In the genomic region with DNA sequence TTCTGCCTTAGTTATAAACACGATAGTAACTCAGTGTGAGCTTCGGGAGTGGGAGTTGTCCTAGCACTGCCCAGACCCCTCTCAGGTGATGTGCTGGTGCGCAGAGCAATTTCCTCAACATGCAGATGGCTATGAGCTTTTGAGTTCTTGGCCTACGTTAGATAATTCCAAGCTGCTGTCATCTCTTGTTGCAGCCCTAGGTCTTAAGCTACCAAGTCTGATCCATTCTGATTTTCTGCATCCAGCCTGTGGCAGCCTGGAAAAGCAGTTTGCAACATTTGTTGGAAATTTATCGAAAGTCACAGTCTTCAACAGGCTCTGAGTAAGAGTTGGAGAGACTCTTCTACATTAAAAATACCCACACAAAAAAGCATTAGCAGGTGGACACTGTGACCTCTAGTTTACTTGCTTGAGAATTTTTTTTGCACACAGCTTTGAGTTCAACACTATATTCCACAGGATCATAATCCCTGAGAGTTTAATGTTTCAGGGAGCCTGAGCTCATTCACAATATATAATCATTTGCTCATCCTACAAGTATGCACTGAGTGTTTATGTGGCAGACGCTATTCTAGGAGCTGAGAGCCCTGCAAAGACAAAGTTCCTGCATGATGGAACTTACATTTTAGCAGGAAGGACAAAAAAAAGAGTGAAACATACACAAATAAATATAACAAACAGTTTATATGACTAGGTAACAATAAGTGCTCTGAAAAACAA, we compare ENCODE assay signal across 28 cellular contexts.
DNase-seq lines count a peak whose midpoint lies in the region; ATAC-seq, FAIRE-seq and TF ChIP-seq lines count a peak whose summit lies in the region.
"Had no signal": no experiment of that assay in that cellular context is flagged by ENCODE, and none has a peak within 500 bp of the region (broad histone marks: within the 10 kb centered on the region; RNA-seq: fewer than 3 reads in every experiment).

No MANE protein-coding gene starts in this region.

- H3K27me3 Mint-ChIP-seq in astrocyte (ENCODE audit: low read depth, unreplicated experiment) (peaks cover 34% of the 10 kb centered on the region), type B pancreatic cell (peaks cover 19% of the 10 kb centered on the region)
- H3K27me3 Mint-ChIP-seq: activated naive CD4-positive, alpha-beta T cell treated with anti-CD3 and anti-CD28 coated beads, Interleukin-2, amount 50 U/mL, for 24 hours had no signal

- H3K4me1 Mint-ChIP-seq in astrocyte (ENCODE audit: low read depth, unreplicated experiment) (peaks cover 4% of the 10 kb centered on the region), type B pancreatic cell (ENCODE audit: unreplicated experiment) (no peaks in the 10 kb centered on the region)
- H3K4me1 Mint-ChIP-seq: activated naive CD4-positive, alpha-beta T cell treated with anti-CD3 and anti-CD28 coated beads, Interleukin-2, amount 50 U/mL, for 24 hours; immature natural killer cell; WTC11 had no signal

- H3K4me1 ChIP-seq in heart left ventricle (peaks cover 0 to 17% (median 0%) of the 10 kb centered on the region in 12 donors), astrocyte (ENCODE audit: insufficient read depth, low read length) (no peaks in the 10 kb centered on the region), osteoblast (ENCODE audit: insufficient read depth, low read length) (no peaks in the 10 kb centered on the region), tibial artery (peaks cover 0 to 16% (median 5%) of the 10 kb centered on the region in 4 donors)
- H3K4me1 ChIP-seq: BLaER1 had no signal

- no peak for TF ChIP-seq POLR2A in heart left ventricle (IDR thresholded peaks at IDR 0.05)

- H3K36me3 Mint-ChIP-seq in astrocyte (ENCODE audit: low read depth, unreplicated experiment) (no peaks in the 10 kb centered on the region), type B pancreatic cell (no peaks in the 10 kb centered on the region)
- H3K36me3 Mint-ChIP-seq: activated naive CD4-positive, alpha-beta T cell treated with anti-CD3 and anti-CD28 coated beads, Interleukin-2, amount 50 U/mL, for 24 hours; immature natural killer cell; WTC11 had no signal

- no peak overlapping the region for H3K4me3 Mint-ChIP-seq in astrocyte (ENCODE audit: unreplicated experiment)
- H3K4me3 Mint-ChIP-seq in type B pancreatic cell: no peak overlapping the region
- H3K4me3 Mint-ChIP-seq: activated naive CD4-positive, alpha-beta T cell treated with anti-CD3 and anti-CD28 coated beads, Interleukin-2, amount 50 U/mL, for 24 hours; H9; immature natural killer cell; nephron progenitor cell; WTC11 had no signal

- H3K27me3 ChIP-seq in heart left ventricle (no peaks in the 10 kb centered on the region), astrocyte (ENCODE audit: insufficient read depth, low read length) (no peaks in the 10 kb centered on the region), osteoblast (ENCODE audit: insufficient read depth, low read length) (no peaks in the 10 kb centered on the region), tibial artery (no peaks in the 10 kb centered on the region)
- H3K27me3 ChIP-seq: BLaER1 had no signal

- intact Hi-C loops in heart left ventricle (cut with DNase I): loop anchor here in 1 of 10 donors (10.0 kb wide), 1 partner anchor 165 kb away; a partner anchor contains a TSS
- intact Hi-C loops in cardiac septum (cut with DNase I): no loop called here
- intact Hi-C loops in tibial artery (cut with DNase I; ENCODE audit: low total_unique reads): no loop called here

- H3K4me3 ChIP-seq in heart left ventricle: no peak overlapping the region
- no peak overlapping the region for H3K4me3 ChIP-seq in astrocyte (ENCODE audit: insufficient read depth, low read depth, low read length)
- no peak overlapping the region for H3K4me3 ChIP-seq in osteoblast (ENCODE audit: insufficient read depth, low read length)
- H3K4me3 ChIP-seq in tibial artery: no peak overlapping the region
- H3K4me3 ChIP-seq: BLaER1, GM12878, skin epidermis had no signal

- DNase-seq in heart left ventricle (no peak), cardiac septum (ENCODE audit: low spot score) (no peak), astrocyte (ENCODE audit: low read depth) (no peak), islet precursor cell (peak; percentile 9), type B pancreatic cell (ENCODE audit: extremely low spot score, unreplicated experiment) (peak; percentile 10), osteoblast (ENCODE audit: insufficient read length, low spot score, missing footprints) (no peak), tibial artery (no peak), inferior parietal cortex (ENCODE audit: extremely low spot score) (no peak)
- DNase-seq: activated CD4-positive, alpha-beta T cell treated with anti-CD3 and anti-CD28 coated beads, Interleukin-2, amount 50 U/mL, for 1 hour; aorta; cerebellar nuclear complex; effector memory CD4-positive, alpha-beta T cell; foreskin melanocyte; H9; hippocampal formation; immature natural killer cell; midbrain; NCI-H1694; NCI-H2227 treated with DMSO at 0.1 percent for 48 hours; nephron progenitor cell; stimulated activated CD4-positive, alpha-beta T cell treated with anti-CD3 and anti-CD28 coated beads, Interleukin-1b, Interleukin-23, amount 100 ng/mL, for 48 hours; T1000 had no signal

- H3K9me3 ChIP-seq in heart left ventricle: no peaks in the 10 kb centered on the region
- H3K9me3 ChIP-seq in astrocyte (ENCODE audit: insufficient read depth, low read depth, low read length): peaks cover 2% of the 10 kb centered on the region
- H3K9me3 ChIP-seq in osteoblast (ENCODE audit: low read depth, low read length): no peaks in the 10 kb centered on the region
- H3K9me3 ChIP-seq in tibial artery: no peaks in the 10 kb centered on the region
- H3K9me3 ChIP-seq: BLaER1 had no signal

- ATAC-seq in heart left ventricle: peak in 3 of 4 donors; percentile 42 to 83 (median 72)
- ATAC-seq: GM12878, WTC11 had no signal

- H3K9me3 Mint-ChIP-seq in astrocyte (ENCODE audit: unreplicated experiment) (peaks cover 4% of the 10 kb centered on the region), type B pancreatic cell (no peaks in the 10 kb centered on the region)
- H3K9me3 Mint-ChIP-seq: activated naive CD4-positive, alpha-beta T cell treated with anti-CD3 and anti-CD28 coated beads, Interleukin-2, amount 50 U/mL, for 24 hours; nephron progenitor cell had no signal

- H4K20me1 ChIP-seq in astrocyte (ENCODE audit: insufficient read depth, low read length) (no peaks in the 10 kb centered on the region), osteoblast (ENCODE audit: insufficient read depth, low read length) (no peaks in the 10 kb centered on the region)
- H4K20me1 ChIP-seq: BLaER1 had no signal

- no peak overlapping the region for H2AFZ ChIP-seq in astrocyte (ENCODE audit: low read depth, low read length)
- no peak overlapping the region for H2AFZ ChIP-seq in osteoblast (ENCODE audit: low read length)

- TF ChIP-seq CTCF in heart left ventricle (IDR thresholded peaks at IDR 0.05): no peak
- no peak for TF ChIP-seq CTCF in astrocyte (IDR thresholded peaks at IDR 0.05; ENCODE audit: insufficient read depth, low read depth, low read length)
- TF ChIP-seq CTCF in type B pancreatic cell (conservative IDR thresholded peaks at IDR 0.05): no peak
- TF ChIP-seq CTCF in osteoblast (IDR thresholded peaks at IDR 0.05; ENCODE audit: extremely low read depth, low read depth, low read length): no peak
- no peak for TF ChIP-seq CTCF in tibial artery (IDR thresholded peaks at IDR 0.05)

- 69 to 77% (median 74%) methylated on average over 6 of the region's 6 CpGs for WGBS in heart left ventricle, 4 donors

- no peak overlapping the region for H3K4me2 ChIP-seq in astrocyte (ENCODE audit: low read length)
- no peak overlapping the region for H3K4me2 ChIP-seq in osteoblast (ENCODE audit: insufficient read depth, low read length)
- H3K4me2 ChIP-seq: BLaER1 had no signal

- H3K9ac ChIP-seq in astrocyte (ENCODE audit: low read length): no peak overlapping the region
- H3K9ac ChIP-seq: BLaER1 had no signal

- H3K79me2 ChIP-seq in astrocyte (ENCODE audit: insufficient read depth, low read length) (no peaks in the 10 kb centered on the region), osteoblast (ENCODE audit: insufficient read depth, low read length) (no peaks in the 10 kb centered on the region)

- FAIRE-seq in astrocyte (lab: Jason Lieb, UNC): no peak
- FAIRE-seq: GM12878 had no signal

- H3K36me3 ChIP-seq in heart left ventricle (no peaks in the 10 kb centered on the region), astrocyte (ENCODE audit: insufficient read depth, low read length) (no peaks in the 10 kb centered on the region), osteoblast (ENCODE audit: insufficient read depth, low read length) (no peaks in the 10 kb centered on the region), tibial artery (no peaks in the 10 kb centered on the region)
- H3K36me3 ChIP-seq: BLaER1 had no signal

- H3K27ac Mint-ChIP-seq in astrocyte (ENCODE audit: unreplicated experiment): peak overlapping the region; percentile 22
- no peak overlapping the region for H3K27ac Mint-ChIP-seq in type B pancreatic cell
- H3K27ac Mint-ChIP-seq: activated naive CD4-positive, alpha-beta T cell treated with anti-CD3 and anti-CD28 coated beads, Interleukin-2, amount 50 U/mL, for 24 hours; H9; immature natural killer cell; nephron progenitor cell; WTC11 had no signal

- H3K27ac ChIP-seq in heart left ventricle: peak overlapping the region in 7 of 12 donors; percentile 12 to 74 (median 66)
- no peak overlapping the region for H3K27ac ChIP-seq in astrocyte (ENCODE audit: low read depth, low read length)
- H3K27ac ChIP-seq in osteoblast (ENCODE audit: low read depth, low read length): no peak overlapping the region
- H3K27ac ChIP-seq in tibial artery: peak overlapping the region in 1 of 2 donors; percentile 22
- H3K27ac ChIP-seq: BLaER1, RWPE1, skin epidermis had no signal

Comparison
In these comparisons a context has a peak if more than half of its experiments do, and no peak if none do; other contexts are left out.
1. DNase-seq: peak in islet precursor cell (single experiment) and type B pancreatic cell (single experiment); none in heart left ventricle (0 of 5), cardiac septum (single experiment), astrocyte (single experiment), osteoblast (single experiment), tibial artery (0 of 2) and inferior parietal cortex (single experiment).
2. H3K27ac ChIP-seq: peak in heart left ventricle (7 of 12); none in astrocyte (single experiment) and osteoblast (single experiment).